ENCODE assay signal across 28 cellular contexts in genomic region chr22:48248901-48249455, GRCh38.
"Had no signal": no experiment of that assay in that cellular context is flagged by ENCODE, and none has a peak within 500 bp of the region (broad histone marks: within the 10 kb centered on the region; RNA-seq: fewer than 3 reads in every experiment).

No MANE protein-coding gene starts in this region.

- H3K36me3 ChIP-seq: colonic mucosa, esophagus muscularis mucosa, gastroesophageal sphincter, heart left ventricle, prostate gland, thoracic aorta, tibial nerve, upper lobe of right lung, uterus had no signal

- H3K4me1 ChIP-seq: colonic mucosa, esophagus muscularis mucosa, foreskin keratinocyte, gastroesophageal sphincter, heart left ventricle, parathyroid adenoma, tibial nerve, upper lobe of right lung, uterus had no signal

- ATAC-seq: foreskin keratinocyte; gastroesophageal sphincter; heart left ventricle; left lobe of liver; mucosa of descending colon; natural killer cell treated with Interleukin-12 subunit alpha and Interleukin-12 subunit beta and Interleukin-15 and Interleukin-18, amount 100 ng/mL, for 72 hours; right cardiac atrium; stimulated activated memory B cell treated with anti-CD40 and anti-IgM and Interleukin-4, amounts not matched to agents 10 μg/mL and 1 μg/mL and 100 μg/mL, for 72 hours; stimulated activated naive CD8-positive, alpha-beta T cell treated with anti-CD3 and anti-CD28 coated beads, Interleukin-15, Interleukin-2, amounts not matched to agents 100 U/mL and 50 U/mL, for 24 hours had no signal

- H3K4me1 Mint-ChIP-seq: mesothelial cell of epicardium; stimulated activated memory B cell treated with anti-CD40 and anti-IgM and Interleukin-4, amounts not matched to agents 10 μg/mL and 1 μg/mL and 100 μg/mL, for 72 hours had no signal

- H3K36me3 Mint-ChIP-seq: mesothelial cell of epicardium; naive B cell; natural killer cell treated with Interleukin-12 subunit alpha and Interleukin-12 subunit beta and Interleukin-15 and Interleukin-18, amount 100 ng/mL, for 72 hours; stimulated activated memory B cell treated with anti-CD40 and anti-IgM and Interleukin-4, amounts not matched to agents 10 μg/mL and 1 μg/mL and 100 μg/mL, for 72 hours had no signal

- H3K4me3 Mint-ChIP-seq: dendritic cell treated with granulocyte-macrophage colony-stimulating factor and Interleukin-4, amounts not matched to agents 40 ng/mL and 50 ng/mL, for 4 days; mesothelial cell of epicardium; naive B cell; natural killer cell treated with Interleukin-12 subunit alpha and Interleukin-12 subunit beta and Interleukin-15 and Interleukin-18, amount 100 ng/mL, for 72 hours; neural crest cell; stimulated activated memory B cell treated with anti-CD40 and anti-IgM and Interleukin-4, amounts not matched to agents 10 μg/mL and 1 μg/mL and 100 μg/mL, for 72 hours had no signal

- H3K27me3 ChIP-seq: colonic mucosa, foreskin keratinocyte, uterus had no signal

- H3K4me3 ChIP-seq: colonic mucosa, esophagus muscularis mucosa, gastroesophageal sphincter, heart left ventricle, hepatocyte, mucosa of descending colon, prostate gland, smooth muscle cell, thoracic aorta, tibial nerve, upper lobe of right lung, uterus had no signal

- H3K9ac ChIP-seq: parathyroid adenoma had no signal

- H3K27ac Mint-ChIP-seq: dendritic cell treated with granulocyte-macrophage colony-stimulating factor and Interleukin-4, amounts not matched to agents 40 ng/mL and 50 ng/mL, for 4 days; mesothelial cell of epicardium; stimulated activated memory B cell treated with anti-CD40 and anti-IgM and Interleukin-4, amounts not matched to agents 10 μg/mL and 1 μg/mL and 100 μg/mL, for 72 hours had no signal

- H3K9me3 Mint-ChIP-seq: dendritic cell treated with granulocyte-macrophage colony-stimulating factor and Interleukin-4, amounts not matched to agents 40 ng/mL and 50 ng/mL, for 4 days; mesothelial cell of epicardium; naive B cell; natural killer cell treated with Interleukin-12 subunit alpha and Interleukin-12 subunit beta and Interleukin-15 and Interleukin-18, amount 100 ng/mL, for 72 hours; neural crest cell; stimulated activated memory B cell treated with anti-CD40 and anti-IgM and Interleukin-4, amounts not matched to agents 10 μg/mL and 1 μg/mL and 100 μg/mL, for 72 hours had no signal

- H3K9me3 ChIP-seq: colonic mucosa, esophagus muscularis mucosa, gastroesophageal sphincter, heart left ventricle, mucosa of descending colon, prostate gland, thoracic aorta, tibial nerve, upper lobe of right lung, uterus had no signal

- DNase-seq: colonic mucosa; effector CD8-positive, alpha-beta T cell; foreskin keratinocyte; heart left ventricle; kidney; mesenchymal stem cell; mucosa of descending colon; naive B cell; right cardiac atrium; stimulated activated CD4-positive, alpha-beta T cell treated with anti-CD3 and anti-CD28 coated beads, Interleukin-2, amount 100 ng/mL, for 24 hours; stimulated activated CD4-positive, alpha-beta T cell treated with anti-CD3 and anti-CD28 coated beads, Interleukin-4, amount 100 ng/mL, for 4 hours; stimulated activated naive CD8-positive, alpha-beta T cell treated with anti-CD3 and anti-CD28 coated beads, Interleukin-15, Interleukin-2, amounts not matched to agents 100 U/mL and 50 U/mL, for 24 hours; upper lobe of right lung; uterus had no signal

- H3K27ac ChIP-seq: colonic mucosa, esophagus muscularis mucosa, foreskin keratinocyte, gastroesophageal sphincter, heart left ventricle, hepatocyte, parathyroid adenoma, prostate gland, thoracic aorta, tibial nerve, upper lobe of right lung, uterus had no signal
